In the genomic region with DNA sequence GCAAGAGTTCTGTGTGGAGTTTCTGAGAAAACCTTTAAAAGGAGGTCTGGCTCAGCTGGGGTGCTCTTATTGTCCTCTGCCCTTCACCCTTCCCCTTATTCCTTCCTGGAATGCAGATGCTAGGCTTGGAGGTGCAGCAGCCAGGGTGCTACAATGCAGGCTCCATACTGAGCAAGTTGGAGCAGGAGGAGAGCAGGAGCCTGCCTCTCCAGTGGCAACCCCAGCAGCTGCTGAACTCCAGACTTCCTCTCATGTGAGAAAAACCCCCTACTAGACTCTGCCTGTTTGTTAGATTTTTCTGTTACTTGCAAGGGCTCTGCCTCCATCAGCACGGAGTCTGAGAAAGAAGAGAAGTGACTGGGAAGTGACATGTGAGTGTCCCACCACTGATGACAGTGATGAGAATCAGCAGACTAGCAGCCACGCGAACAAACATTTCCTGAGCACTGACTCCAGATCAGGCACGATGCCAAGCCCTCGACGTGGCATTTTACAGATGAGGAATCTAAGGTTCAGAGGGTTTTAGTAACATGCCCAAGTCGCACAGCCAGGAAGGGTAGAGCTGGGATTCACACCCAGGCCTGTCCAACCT, we compare ENCODE assay signal across 13 cellular contexts. TPM values are rescaled to one million over a fixed set of nuclear protein-coding genes. Genes with fewer than 3 reads are reported as not detected.
DNase-seq lines count a peak whose midpoint lies in the region; ATAC-seq, FAIRE-seq and TF ChIP-seq lines count a peak whose summit lies in the region.
"Had no signal": no experiment of that assay in that cellular context is flagged by ENCODE, and none has a peak within 500 bp of the region (broad histone marks: within the 10 kb centered on the region; RNA-seq: fewer than 3 reads in every experiment).

No MANE protein-coding gene starts in this region.

- no peak for TF ChIP-seq POLR2A in lower leg skin (IDR thresholded peaks at IDR 0.05)

- ATAC-seq in heart right ventricle (peak in 5 of 8 donors; percentile 25 to 62 (median 58)), Right ventricle myocardium inferior (no peak)

- FAIRE-seq in frontal cortex (lab: Jason Lieb, UNC) = no peak
- FAIRE-seq: colon had no signal

- TF ChIP-seq CTCF in heart right ventricle (IDR thresholded peaks at IDR 0.05) (no peak), cardiac fibroblast (IDR thresholded peaks at IDR 0.05; ENCODE audit: low read depth, low read length) (no peak), lower leg skin (IDR thresholded peaks at IDR 0.05) (no peak)

- peak; percentile 26 to 40 for DNase-seq in heart right ventricle
- no peak for DNase-seq in Right ventricle myocardium inferior (ENCODE audit: missing footprints)
- DNase-seq in cardiac fibroblast (ENCODE audit: low read depth in 2 of 2) = peak; percentile 55 to 71
- DNase-seq in lower leg skin (ENCODE audit: low spot score in 2 of 2) = peak; percentile 58 to 88
- peak; percentile 54 for DNase-seq in ureter (ENCODE audit: low spot score)
- no peak for DNase-seq in NCI-H2029 treated with DMSO at 0.1 percent for 48 hours (lab: John Stamatoyannopoulos, UW)
- DNase-seq in frontal cortex (ENCODE audit: low spot score in 2 of 2) = no peak
- no peak for DNase-seq in OCI-M2 (lab: John Stamatoyannopoulos, UW; ENCODE audit: unreplicated experiment)
- DNase-seq: activated effector memory CD4-positive, alpha-beta T cell treated with anti-CD3 and anti-CD28 coated beads, Interleukin-2, amount 50 U/mL, for 16 hours; DMS79 treated with DMSO at 0.1 percent for 48 hours; NCI-H1092 treated with DMSO at 0.1 percent for 48 hours had no signal

- H3K4me3 ChIP-seq in heart right ventricle (no peak overlapping the region), cardiac fibroblast (replicated peaks in 1 of 2; ENCODE audit: low read depth in 2 of 2, low read length in 2 of 2) (no peak overlapping the region), lower leg skin (ENCODE audit: low read depth, poor library complexity, severe bottlenecking) (no peak overlapping the region)
- H3K4me3 ChIP-seq: SK-N-MC had no signal

- intact Hi-C loops in heart right ventricle (cut with DNase I) = no loop called here
- intact Hi-C loops in Right ventricle myocardium inferior (cut with DNase I) = no loop called here
- intact Hi-C loops in lower leg skin (cut with DNase I; ENCODE audit: low total_unique reads) = no loop called here

- H3K27me3 ChIP-seq in heart right ventricle = no peaks in the 10 kb centered on the region

- H3K27ac ChIP-seq in heart right ventricle = peak overlapping the region in 1 of 10 donors; percentile 77
- H3K27ac ChIP-seq: SK-N-MC had no signal

- no peaks in the 10 kb centered on the region for H3K9me3 ChIP-seq in heart right ventricle

- H3K4me1 ChIP-seq in heart right ventricle = peaks cover 0 to 28% (median 0%) of the 10 kb centered on the region in 9 donors

- H3K36me3 ChIP-seq in heart right ventricle = peaks cover 0 to 32% (median 0%) of the 10 kb centered on the region in 9 donors

- 28 to 29% methylated on average over 7 of the region's 7 CpGs for WGBS in heart right ventricle, 2 donors
- 55 to 56% methylated on average over 7 of the region's 7 CpGs for WGBS in lower leg skin, 2 donors

RNA-seq across cellular contexts. Expression of a gene that starts 16.1 kb away (rescaled TPM):
- total RNA-seq in heart right ventricle (10 to 100 TPM in 3 of 10 donors, 1 to 10 TPM in 4, under 1 TPM in 3; 0.32 to 99.0 (median 2.2) TPM), Right ventricle myocardium inferior (22.3 TPM), lower leg skin (10 to 100 TPM in 2 of 4 donors, 1 to 10 TPM in 2; 5.9 to 89.7 (median 9.2) TPM), ureter (48.5 TPM), frontal cortex (4.5 TPM)
- 10 to 100 TPM in 1 of 2 donors, 1 to 10 TPM in 1; 5.4 to 23.3 TPM for polyA plus RNA-seq in heart right ventricle

RNA-seq across cellular contexts. Expression of a gene that starts 53.5 kb away (rescaled TPM):
- total RNA-seq in heart right ventricle (10 to 100 TPM; 20.8 to 45.5 (median 23.9) TPM), Right ventricle myocardium inferior (32.2 TPM), lower leg skin (10 to 100 TPM; 48.9 to 99.2 (median 62.0) TPM), ureter (67.6 TPM), frontal cortex (34.6 TPM)
- 10 to 100 TPM; 11.3 to 26.4 TPM for polyA plus RNA-seq in heart right ventricle

Comparison
In these comparisons a context has a peak if more than half of its experiments do, and no peak if none do; other contexts are left out.
1. DNase-seq: peak in heart right ventricle (2 of 2), cardiac fibroblast (2 of 2), lower leg skin (2 of 2) and ureter (single experiment); none in Right ventricle myocardium inferior (single experiment), NCI-H2029 treated with DMSO at 0.1 percent for 48 hours (single experiment), frontal cortex (0 of 2) and OCI-M2 (single experiment).